Comparison of ENCODE assay signal across 8 cellular contexts in the genomic region with DNA sequence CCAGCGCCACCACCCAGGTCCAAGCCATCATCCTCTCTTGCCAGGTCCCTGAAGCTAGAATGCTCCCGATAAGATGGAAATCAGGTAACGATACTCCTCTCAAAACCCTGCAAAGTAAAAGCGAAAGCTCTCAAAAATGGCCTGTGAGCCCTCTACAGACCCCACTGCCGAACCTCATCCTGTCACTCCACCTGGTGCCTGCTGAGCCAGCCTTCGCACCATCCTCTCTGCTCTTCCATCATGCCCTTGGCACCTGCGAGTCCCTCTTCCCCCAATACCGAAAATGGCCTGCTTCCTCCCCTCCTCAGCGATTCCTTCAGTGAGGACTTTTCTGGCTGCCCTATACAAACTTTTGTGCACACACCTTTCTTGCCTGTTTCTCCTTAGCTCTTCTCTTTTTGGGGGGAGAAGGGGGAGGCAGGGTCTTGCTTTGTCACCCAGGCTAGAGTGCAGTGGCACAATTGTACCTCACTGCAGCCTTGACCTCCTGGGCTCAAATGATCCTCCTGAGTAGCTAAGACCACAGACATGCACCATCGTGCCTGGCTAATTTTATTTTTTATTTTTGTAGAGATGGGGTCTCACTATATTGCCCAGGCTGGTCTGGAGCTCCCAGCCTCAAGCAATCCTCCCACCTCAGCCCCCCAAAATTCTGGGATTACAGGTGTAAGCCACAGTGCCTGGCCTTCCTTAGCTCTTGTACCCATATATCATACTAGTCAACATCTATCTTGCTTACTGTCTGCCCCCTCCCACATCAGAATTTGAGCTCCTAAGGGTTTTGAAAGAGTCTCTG. TPM values are rescaled to one million over a fixed set of nuclear protein-coding genes. Genes with fewer than 3 reads are reported as not detected.
A peak's percentile ranks its signal among the peaks of the same experiment; 100 is the strongest.
DNase-seq lines count a peak whose midpoint lies in the region; ATAC-seq and TF ChIP-seq lines count a peak whose summit lies in the region.

No MANE protein-coding gene starts in this region.

- H3K27ac ChIP-seq in stomach: peak overlapping the region; percentile 33 to 98 (median 96)

- no peak for TF ChIP-seq POLR2A in stomach (IDR thresholded peaks at IDR 0.05)

- CTCF ChIA-PET in activated CD8-positive, alpha-beta T cell treated with anti-CD3 and anti-CD28 coated beads, Interleukin-2, amount 10 ng/mL, durations not matched to agents 7 days and 5 days (lab: Charles Lee): interaction anchor here (0.7 to 5.8 kb wide), 16 partner anchors 12 to 833 kb away, joined by 3 to 40 read pairs (median 4); a partner anchor contains a TSS

- peaks cover 55 to 89% (median 73%) of the 10 kb centered on the region in 4 donors for H3K4me1 ChIP-seq in stomach

- DNase-seq in H7 (peak; percentile 29), glutamatergic neuron (no peak), stomach (no peak), GM19240 (ENCODE audit: insufficient read length, low spot score) (no peak), ACHN (no peak)
- DNase-seq in activated CD8-positive, alpha-beta T cell treated with anti-CD3 and anti-CD28 coated beads, Interleukin-2, amount 10 ng/mL, durations not matched to agents 7 days and 5 days: peak; percentile 80

- peaks cover 49% of the 10 kb centered on the region for H3K36me3 Mint-ChIP-seq in activated CD8-positive, alpha-beta T cell treated with anti-CD3 and anti-CD28 coated beads, Interleukin-2, amount 10 ng/mL, durations not matched to agents 7 days and 5 days (ENCODE audit: low read depth)
- no peaks in the 10 kb centered on the region for H3K36me3 Mint-ChIP-seq in glutamatergic neuron (ENCODE audit: unreplicated experiment)

- WGBS in stomach, 5 donors: 75 to 83% (median 80%) methylated on average over 10 of the region's 10 CpGs

- H3K27me3 Mint-ChIP-seq in activated CD8-positive, alpha-beta T cell treated with anti-CD3 and anti-CD28 coated beads, Interleukin-2, amount 10 ng/mL, durations not matched to agents 7 days and 5 days (ENCODE audit: low read depth): no peaks in the 10 kb centered on the region
- peaks cover 12% of the 10 kb centered on the region for H3K27me3 Mint-ChIP-seq in glutamatergic neuron (ENCODE audit: unreplicated experiment)

- peaks cover 81% of the 10 kb centered on the region for H3K4me1 Mint-ChIP-seq in activated CD8-positive, alpha-beta T cell treated with anti-CD3 and anti-CD28 coated beads, Interleukin-2, amount 10 ng/mL, durations not matched to agents 7 days and 5 days (ENCODE audit: low read depth)
- peaks cover 32% of the 10 kb centered on the region for H3K4me1 Mint-ChIP-seq in glutamatergic neuron (ENCODE audit: low read depth, unreplicated experiment)

- H3K36me3 ChIP-seq in H7 (replicated peaks; ENCODE audit: control insufficient read depth, insufficient read depth, low read length) (no peaks in the 10 kb centered on the region), stomach (no peaks in the 10 kb centered on the region)

- H3K4me3 Mint-ChIP-seq in activated CD8-positive, alpha-beta T cell treated with anti-CD3 and anti-CD28 coated beads, Interleukin-2, amount 10 ng/mL, durations not matched to agents 7 days and 5 days: peak overlapping the region; percentile 93
- H3K4me3 Mint-ChIP-seq in glutamatergic neuron (ENCODE audit: unreplicated experiment): peak overlapping the region; percentile 63

- no peaks in the 10 kb centered on the region for H3K9me3 Mint-ChIP-seq in activated CD8-positive, alpha-beta T cell treated with anti-CD3 and anti-CD28 coated beads, Interleukin-2, amount 10 ng/mL, durations not matched to agents 7 days and 5 days (ENCODE audit: insufficient read depth)
- H3K9me3 Mint-ChIP-seq in glutamatergic neuron (ENCODE audit: unreplicated experiment): peaks cover 11% of the 10 kb centered on the region

- H3K27ac Mint-ChIP-seq in activated CD8-positive, alpha-beta T cell treated with anti-CD3 and anti-CD28 coated beads, Interleukin-2, amount 10 ng/mL, durations not matched to agents 7 days and 5 days: peak overlapping the region; percentile 99
- peak overlapping the region; percentile 62 for H3K27ac Mint-ChIP-seq in glutamatergic neuron (ENCODE audit: unreplicated experiment)

- H3K27me3 ChIP-seq in H7 (ENCODE audit: control insufficient read depth, insufficient read depth, low read length): peaks cover 15% of the 10 kb centered on the region
- H3K27me3 ChIP-seq in stomach: no peaks in the 10 kb centered on the region

- POLR2A ChIA-PET in activated CD8-positive, alpha-beta T cell treated with anti-CD3 and anti-CD28 coated beads, Interleukin-2, amount 10 ng/mL, durations not matched to agents 7 days and 5 days (lab: Charles Lee): interaction anchor here (0.9 to 2.6 kb wide), 8 partner anchors 43 to 206 kb away, joined by 3 to 17 read pairs (median 4); a partner anchor contains a TSS

- no peak for TF ChIP-seq EP300 in stomach (IDR thresholded peaks at IDR 0.05)

- in situ Hi-C loops in ACHN (cut with HindIII; ENCODE audit: low pct_ligation_motif_present, low pct_unique_long_range_greater_than_20kb, low sequenced_read_pairs): no loop called here

- no peaks in the 10 kb centered on the region for H3K9me3 ChIP-seq in stomach

- peak; percentile 37 for ATAC-seq in activated CD8-positive, alpha-beta T cell treated with anti-CD3 and anti-CD28 coated beads, Interleukin-2, amount 10 ng/mL, durations not matched to agents 7 days and 5 days
- ATAC-seq in GM18517 (IDR thresholded peaks at IDR 0.05; ENCODE audit: unreplicated experiment): no peak
- no peak for ATAC-seq in GM21528 (IDR thresholded peaks at IDR 0.05; ENCODE audit: low FRiP score, unreplicated experiment)

- TF ChIP-seq CTCF in glutamatergic neuron (IDR thresholded peaks at IDR 0.05; ENCODE audit: partially characterized antibody, unreplicated experiment): no peak
- TF ChIP-seq CTCF in stomach (IDR thresholded peaks at IDR 0.05): no peak

- H3K4me3 ChIP-seq in H7 (ENCODE audit: insufficient read depth, low read depth, low read length) (no peak overlapping the region), stomach (peak overlapping the region in 1 of 4 donors; percentile 1)

- intact Hi-C loops in stomach (cut with DNase I; ENCODE audit: low total_unique reads): no loop called here

RNA-seq across cellular contexts. Expression of a gene that starts 3.0 kb away (rescaled TPM):
- total RNA-seq in H7 (2014; rRNA removed; shearing (Covaris generic)): 67.6 and 74.4 TPM in 2 replicates
- 100 to 1,000 TPM; 291 to 301 TPM for total RNA-seq in activated CD8-positive, alpha-beta T cell treated with anti-CD3 and anti-CD28 coated beads, Interleukin-2, amount 10 ng/mL, durations not matched to agents 7 days and 5 days
- total RNA-seq in glutamatergic neuron (ENCODE audit: unreplicated experiment) (149 TPM), stomach (100 to 1,000 TPM in 3 of 5 donors, 10 to 100 TPM in 2; 12.3 to 186 (median 125) TPM)
- polyA plus RNA-seq in stomach: 100 to 1,000 TPM; 109 to 149 (median 109) TPM

Comparison
In these comparisons a context has a peak if more than half of its experiments do, and no peak if none do; other contexts are left out.
1. DNase-seq: peak in H7 (single experiment) and activated CD8-positive, alpha-beta T cell treated with anti-CD3 and anti-CD28 coated beads, Interleukin-2, amount 10 ng/mL, durations not matched to agents 7 days and 5 days (single experiment); none in glutamatergic neuron (single experiment), stomach (single experiment), GM19240 (single experiment) and ACHN (single experiment).